ENCODE assay signal across 24 cellular contexts in the genomic region with DNA sequence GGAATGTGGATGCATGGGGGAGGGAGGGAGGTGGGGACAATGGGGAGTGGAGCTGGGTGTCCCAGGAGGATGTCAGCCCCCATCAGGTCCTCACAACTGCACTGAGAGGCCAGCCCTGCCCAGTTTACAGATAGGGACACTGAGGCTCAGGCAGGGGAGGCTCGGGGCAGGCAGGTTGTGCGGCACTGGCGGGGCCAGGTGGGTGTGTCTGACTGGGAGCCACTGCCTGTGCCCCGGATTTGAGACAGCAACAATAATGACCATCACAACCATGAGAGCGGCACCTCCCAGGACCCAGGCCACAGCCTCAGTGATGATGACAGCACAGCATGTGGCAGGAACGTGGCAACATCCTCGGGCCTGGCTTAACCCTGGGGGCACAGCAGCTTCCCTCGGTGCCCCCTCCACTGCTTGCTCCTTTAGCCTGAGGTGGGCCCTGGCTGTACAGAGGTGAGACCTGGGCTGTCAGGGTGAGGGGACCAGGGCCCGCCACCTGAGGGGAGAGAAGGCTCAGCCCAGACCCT. TPM values are rescaled to one million over a fixed set of nuclear protein-coding genes. Genes with fewer than 3 reads are reported as not detected.
"Had no signal": no experiment of that assay in that cellular context is flagged by ENCODE, and none has a peak within 500 bp of the region (broad histone marks: within the 10 kb centered on the region; RNA-seq: fewer than 3 reads in every experiment).

No MANE protein-coding gene starts in this region.

- H3K4me3 Mint-ChIP-seq: IgD-negative memory B cell had no signal

- H3K4me2 ChIP-seq: KMS-11, SK-N-SH had no signal

- H3K36me3 Mint-ChIP-seq: IgD-negative memory B cell had no signal

- H3K27ac Mint-ChIP-seq: IgD-negative memory B cell had no signal

- FAIRE-seq: HepG2, K562, RCC 7860 had no signal

- H3K9me3 ChIP-seq: SK-N-SH had no signal

- H3K9ac ChIP-seq: KMS-11, SK-N-SH had no signal

- DNase-seq: Kasumi-1, MM.1S, NCI-H1048, NCI-H1105, NCI-H1417, NCI-H1436 treated with DMSO at 0.1 percent for 48 hours, NCI-H1694, NCI-H187 treated with DMSO at 0.1 percent for 48 hours, NCI-H2029 treated with DMSO at 0.1 percent for 48 hours, NCI-H2171 treated with DMSO at 0.1 percent for 48 hours, NCI-H345, NCI-H446 treated with DMSO at 0.1 percent for 48 hours, NCI-H524, NCI-H69, NCI-H774, RPMI8226, SHP77, SK-N-SH, SW 1271 had no signal

- H3K9me3 Mint-ChIP-seq: IgD-negative memory B cell had no signal

- ATAC-seq: HepG2, K562 had no signal

- H3K27ac ChIP-seq: KMS-11 had no signal

- H3K4me3 ChIP-seq: K562 had no signal

RNA-seq across cellular contexts. Expression of gene SHISAL1, which starts 32.0 kb away (rescaled TPM):
- total RNA-seq: HepG2, K562 had no signal
- polyA plus RNA-seq: HepG2, IgD-negative memory B cell, K562 had no signal
